In genomic region chr19:10315335-10316214, GRCh38 we compare ENCODE assay signal across 8 cellular contexts. TPM values are rescaled to one million over a fixed set of nuclear protein-coding genes. Genes with fewer than 3 reads are reported as not detected.
A peak's percentile ranks its signal among the peaks of the same experiment; 100 is the strongest.
DNase-seq lines count a peak whose midpoint lies in the region; ATAC-seq, FAIRE-seq and TF ChIP-seq lines count a peak whose summit lies in the region.

TSS of gene FDX2 (minus strand) at chr19:10316015. CDS start at chr19:10315996, 19 bp downstream.

- H3K27me3 Mint-ChIP-seq in WTC11 (ENCODE audit: low read depth): no peaks in the 10 kb centered on the region

- no peak for FAIRE-seq in bronchial epithelial cell (lab: Jason Lieb, UNC)

- H3K4me3 Mint-ChIP-seq in WTC11: peak within 1 kb of the TSS; percentile 92

- ATAC-seq in HG02885 (IDR thresholded peaks at IDR 0.05; ENCODE audit: poor library complexity, unreplicated experiment) (peak; percentile 68), WTC11 (peak; percentile 84), GM19463 (IDR thresholded peaks at IDR 0.05; ENCODE audit: unreplicated experiment) (no peak)

- H3K4me3 ChIP-seq in bronchial epithelial cell (ENCODE audit: low read depth, low read length): peak within 1 kb of the TSS; percentile 65

- H3K27ac Mint-ChIP-seq in WTC11: peak within 1 kb of the TSS; percentile 95

- peaks cover 13% of the 10 kb centered on the region for H3K36me3 Mint-ChIP-seq in WTC11

- in situ Hi-C loops in G401 (cut with HindIII; ENCODE audit: low sequenced_read_pairs): no loop called here

- no peaks in the 10 kb centered on the region for H3K27me3 ChIP-seq in bronchial epithelial cell (ENCODE audit: control insufficient read depth, insufficient read depth, low read length)

- H3K36me3 ChIP-seq in bronchial epithelial cell (ENCODE audit: control insufficient read depth, insufficient read depth, low read length): peaks cover 16% of the 10 kb centered on the region

- TF ChIP-seq CTCF in WTC11 (IDR thresholded peaks at IDR 0.05) (no peak), bronchial epithelial cell (IDR thresholded peaks at IDR 0.05; ENCODE audit: insufficient read depth, low read length, severe bottlenecking) (no peak)

- peak; percentile 86 for DNase-seq in G401 (ENCODE audit: low spot score)
- peak; percentile 86 for DNase-seq in NCI-H2227 (lab: John Stamatoyannopoulos, UW; ENCODE audit: unreplicated experiment)
- DNase-seq in WTC11 (ENCODE audit: low spot score): peak; percentile 92
- peak; percentile 65 for DNase-seq in bronchial epithelial cell (ENCODE audit: low read depth)
- peak; percentile 92 for DNase-seq in inferior parietal cortex (ENCODE audit: extremely low spot score)
- DNase-seq in smooth muscle cell of the brain vasculature (ENCODE audit: low read depth, low spot score): peak; percentile 55

- no peaks in the 10 kb centered on the region for H3K9me3 Mint-ChIP-seq in WTC11

- POLR2A ChIA-PET in WTC11 (lab: Charles Lee): no interaction called here

- peaks cover 13% of the 10 kb centered on the region for H3K4me1 Mint-ChIP-seq in WTC11

- CTCF ChIA-PET in WTC11 (lab: Charles Lee): interaction anchor here (1.3 to 2.8 kb wide), 5 partner anchors 19 to 75 kb away, joined by 3 to 11 read pairs (median 7); partner anchors contain the start of gene ICAM1

TF ChIP-seq in WTC11, 78 proteins besides CTCF, POLR2A, EP300 and RAD21:
- TF ChIP-seq FOXK1 (CRISPR knock-in tag; IDR thresholded peaks at IDR 0.05) (peak; percentile 62; the same call in 1 of the 2 replicates), ZNF416 (CRISPR knock-in tag; IDR thresholded peaks at IDR 0.05) (peak; percentile 60; the same call in 1 of the 2 replicates), FOXP1 (CRISPR knock-in tag; IDR thresholded peaks at IDR 0.05; ENCODE audit: borderline replicate concordance) (0 out of 2 replicates have a peak, but pooled peaks have one; percentile 12), USF2 (CRISPR knock-in tag; IDR thresholded peaks at IDR 0.05) (peak; percentile 98), SP1 (CRISPR knock-in tag; conservative IDR thresholded peaks at IDR 0.05) (peak; percentile 60; the same call in 1 of the 2 replicates), GABPB1 (CRISPR knock-in tag; IDR thresholded peaks at IDR 0.05) (peak; percentile 12; the same call in 1 of the 2 replicates), PRRX2 (CRISPR knock-in tag; IDR thresholded peaks at IDR 0.05) (0 out of 2 replicates have a peak, but pooled peaks have one; percentile 23), OVOL2 (CRISPR knock-in tag; IDR thresholded peaks at IDR 0.05; ENCODE audit: borderline replicate concordance) (no peak), IRF2 (CRISPR knock-in tag; IDR thresholded peaks at IDR 0.05; ENCODE audit: borderline replicate concordance, low read depth) (no peak), ARID4B (CRISPR knock-in tag; IDR thresholded peaks at IDR 0.05; ENCODE audit: borderline replicate concordance) (0 out of 2 replicates have a peak, but pooled peaks have one; percentile 25), CBFB (CRISPR knock-in tag; IDR thresholded peaks at IDR 0.05; ENCODE audit: low read depth) (no peak), HMGXB4 (CRISPR knock-in tag; IDR thresholded peaks at IDR 0.05) (peak; percentile 78), MAX (CRISPR knock-in tag; IDR thresholded peaks at IDR 0.05) (peak; percentile 70), USF1 (CRISPR knock-in tag; IDR thresholded peaks at IDR 0.05) (peak; percentile 98)

RNA-seq across cellular contexts. Expression of gene FDX2, which starts in this region (rescaled TPM):
- 25.2 and 26.2 TPM in 2 replicates for total RNA-seq in G401 (2014; rRNA removed; shearing (Covaris generic))
- total RNA-seq in WTC11 (2021): 26.2 to 27.0 TPM (median 26.6 TPM) in 3 replicates
- total RNA-seq in bronchial epithelial cell: 21.8 and 24.2 TPM in 2 replicates
